ENCODE assay signal across 20 cellular contexts in the genomic region with DNA sequence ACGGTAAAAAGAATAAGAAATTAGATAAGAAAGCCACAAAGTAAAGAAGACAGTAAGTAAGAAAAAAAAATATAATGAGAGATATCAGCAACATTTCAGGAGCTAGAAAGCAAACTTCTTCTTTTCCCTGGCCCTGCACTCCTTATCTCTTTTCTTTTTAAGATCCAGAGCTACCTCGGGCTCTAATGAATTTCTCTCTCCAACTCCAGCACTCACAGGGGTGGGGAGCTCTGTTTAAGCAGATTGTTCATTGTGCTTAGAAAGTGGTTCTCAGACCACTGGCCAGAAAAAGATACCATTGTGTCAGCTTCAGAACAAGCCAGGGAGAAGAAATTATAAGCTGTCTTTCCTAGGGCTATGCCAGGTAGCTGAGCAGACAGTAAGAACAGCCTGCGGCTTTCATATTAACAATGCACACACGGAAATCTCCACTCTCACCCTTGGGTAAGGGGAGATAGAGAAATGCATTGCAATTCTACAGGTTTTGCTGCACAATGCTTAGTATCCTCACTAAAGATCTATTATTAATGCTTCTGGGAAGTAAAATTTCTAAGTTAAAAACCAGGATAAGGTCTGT. TPM values are rescaled to one million over a fixed set of nuclear protein-coding genes. Genes with fewer than 3 reads are reported as not detected.
DNase-seq lines count a peak whose midpoint lies in the region; ATAC-seq, FAIRE-seq and TF ChIP-seq lines count a peak whose summit lies in the region.
"Had no signal": no experiment of that assay in that cellular context is flagged by ENCODE, and none has a peak within 500 bp of the region (broad histone marks: within the 10 kb centered on the region; RNA-seq: fewer than 3 reads in every experiment).

No MANE protein-coding gene starts in this region.

- POLR2A ChIA-PET in PC-9 (lab: Charles Lee; ENCODE audit: unreplicated experiment), result no interaction called here
- POLR2A ChIA-PET in H1 (lab: Charles Lee; ENCODE audit: partially characterized antibody), result no interaction called here
- POLR2A ChIA-PET in CD4-positive, alpha-beta memory T cell (lab: Charles Lee; ENCODE audit: partially characterized antibody), result no interaction called here

- H3K27ac Mint-ChIP-seq in GM23338, result no peak overlapping the region
- no peak overlapping the region for H3K27ac Mint-ChIP-seq in CD4-positive, alpha-beta memory T cell
- H3K27ac Mint-ChIP-seq: CD14-positive monocyte had no signal

- ATAC-seq in GM23338 (no peak), body of pancreas (no peak)

- H3F3A ChIP-seq in GM23338 (replicated peaks; ENCODE audit: low read depth) (no peaks in the 10 kb centered on the region), PC-9 (ENCODE audit: insufficient read depth, low read depth) (peaks cover 9% of the 10 kb centered on the region; the same call in 1 of the 2 replicates)

- no peak for TF ChIP-seq RAD21 in H1 (IDR thresholded peaks at IDR 0.05 in 1 of 2, conservative IDR thresholded peaks at IDR 0.05 in 1 of 2; ENCODE audit: low read depth in 2 of 2, low read length in 2 of 2)

- H3K23me2 ChIP-seq in H1 (ENCODE audit: low read depth, low read length), result no peaks in the 10 kb centered on the region

- peaks cover 3% of the 10 kb centered on the region; the same call in 1 of the 2 replicates for H3K9me2 ChIP-seq in GM23338 (ENCODE audit: insufficient read depth)
- no peaks in the 10 kb centered on the region for H3K9me2 ChIP-seq in PC-9 (ENCODE audit: insufficient read depth)

- H4K5ac ChIP-seq in H1 (ENCODE audit: insufficient read length, low read depth, low read length), result no peak overlapping the region

- no peak overlapping the region for H4K8ac ChIP-seq in H1 (ENCODE audit: extremely low read depth, insufficient read depth, low read length)

- no peak overlapping the region for H3K23ac ChIP-seq in H1 (ENCODE audit: insufficient read length)

- H2BK5ac ChIP-seq in H1 (ENCODE audit: low read depth, low read length), result no peak overlapping the region

- no peak overlapping the region for H3K56ac ChIP-seq in H1 (replicated peaks; ENCODE audit: insufficient read length, low read depth, low read length)

- H2BK20ac ChIP-seq in H1 (ENCODE audit: low read length), result no peak overlapping the region

- H4K20me1 ChIP-seq in GM23338 (replicated peaks; ENCODE audit: insufficient read depth) (no peaks in the 10 kb centered on the region), PC-9 (ENCODE audit: insufficient read depth) (no peaks in the 10 kb centered on the region), H1 (replicated peaks in 1 of 2; ENCODE audit: control insufficient read depth in 1 of 2, insufficient read depth in 2 of 2, low read length in 2 of 2) (no peaks in the 10 kb centered on the region)

- 92% methylated on average over 4 of the region's 4 CpGs; no CpG with 5 or more reads in 1 of the 2 experiments for WGBS in H1 (ENCODE audit: extremely low coverage in 1 of 2, insufficient coverage in 1 of 2, insufficient read length in 1 of 2, insufficient replicate concordance in 2 of 2, low coverage in 1 of 2, low lambda C conversion rate in 2 of 2, missing lambda C conversion rate in 1 of 2), 2 experiments
- 24 to 53% (median 36%) methylated on average over 4 of the region's 4 CpGs for WGBS in small intestine, 3 donors
- 64% methylated on average over 4 of the region's 4 CpGs for WGBS in body of pancreas, 2 donors

- no peaks in the 10 kb centered on the region for H3K79me2 ChIP-seq in GM23338 (replicated peaks; ENCODE audit: insufficient read depth)
- H3K79me2 ChIP-seq in PC-9 (ENCODE audit: low read depth), result no peaks in the 10 kb centered on the region
- H3K79me2 ChIP-seq in H1 (ENCODE audit: control insufficient read depth in 1 of 2, insufficient read depth in 2 of 2, low read length in 2 of 2), result no peaks in the 10 kb centered on the region

- FAIRE-seq in H1 (lab: Jason Lieb, UNC), result no peak
- no peak for FAIRE-seq in small intestine (lab: Jason Lieb, UNC)
- FAIRE-seq: GM19239, RCC 7860 had no signal

- no peak overlapping the region for H3K4ac ChIP-seq in H1 (replicated peaks; ENCODE audit: insufficient read length, low read depth, low read length)

- peak overlapping the region; percentile 11; the same call in 1 of the 2 replicates for H2AFZ ChIP-seq in GM23338
- H2AFZ ChIP-seq in PC-9, result peak overlapping the region; percentile 73
- H2AFZ ChIP-seq in H1 (ENCODE audit: low read length), result peak overlapping the region; percentile 40; the same call in 1 of the 2 replicates

- no peaks in the 10 kb centered on the region for H3K36me3 Mint-ChIP-seq in GM23338 (ENCODE audit: low read depth)
- H3K36me3 Mint-ChIP-seq in CD4-positive, alpha-beta memory T cell, result no peaks in the 10 kb centered on the region
- H3K36me3 Mint-ChIP-seq: CD14-positive monocyte had no signal

- intact Hi-C loops in PC-9 (cut with micrococcal nuclease; ENCODE audit: unreplicated experiment), result no loop called here
- intact Hi-C loops in body of pancreas (cut with DNase I), result no loop called here
- intact Hi-C loops in CD4-positive, alpha-beta memory T cell (cut with micrococcal nuclease), result loop anchor here (1.0 kb wide), 1 partner anchor 13 kb away; no protein-coding TSS in a partner anchor

- H3K18ac ChIP-seq in H1 (ENCODE audit: extremely low read depth, low read length), result no peak overlapping the region

- H3K4me3 ChIP-seq in GM23338, result no peak overlapping the region
- no peak overlapping the region for H3K4me3 ChIP-seq in PC-9
- no peak overlapping the region for H3K4me3 ChIP-seq in H1 (ENCODE audit: extremely low read depth in 1 of 4, insufficient read depth in 2 of 4, low read depth in 3 of 4, low read length in 4 of 4)
- H3K4me3 ChIP-seq in small intestine (ENCODE audit: low read depth in 1 of 2, low read length in 2 of 2), result no peak overlapping the region
- no peak overlapping the region for H3K4me3 ChIP-seq in body of pancreas
- no peak overlapping the region for H3K4me3 ChIP-seq in CD4-positive, alpha-beta memory T cell (ENCODE audit: low read length in 2 of 2)

- no peak overlapping the region for H4K91ac ChIP-seq in H1 (replicated peaks; ENCODE audit: insufficient read length, low read length)

- H3K27ac ChIP-seq in GM23338 (ENCODE audit: low read depth) (no peak overlapping the region), PC-9 (peak overlapping the region; percentile 3; the same call in 1 of the 2 replicates), H1 (ENCODE audit: low read depth, low read length) (no peak overlapping the region), small intestine (ENCODE audit: low read depth in 1 of 2, low read length in 1 of 2) (no peak overlapping the region), body of pancreas (no peak overlapping the region)
- no peak overlapping the region for H3K27ac ChIP-seq in CD4-positive, alpha-beta memory T cell (ENCODE audit: low read depth, low read length)

- H3K9me3 Mint-ChIP-seq in GM23338, result peaks cover 6% of the 10 kb centered on the region; the same call in 2 of the 3 replicates
- peaks cover 0 to 6% (median 0%) of the 10 kb centered on the region in 8 donors for H3K9me3 Mint-ChIP-seq in CD4-positive, alpha-beta memory T cell

- CTCF ChIA-PET in PC-9 (lab: Charles Lee), result no interaction called here
- CTCF ChIA-PET in H1 (lab: Charles Lee; ENCODE audit: partially characterized antibody), result interaction anchor here (0.6 to 3.4 kb wide), 3 partner anchors 12 to 1093 kb away, joined by 3 to 20 read pairs (median 5); no protein-coding TSS in a partner anchor
- CTCF ChIA-PET in CD4-positive, alpha-beta memory T cell (lab: Charles Lee; ENCODE audit: partially characterized antibody), result no interaction called here

- TF ChIP-seq POLR2A in H1 (IDR thresholded peaks at IDR 0.05; ENCODE audit: control extremely low read depth in 1 of 2, low read depth in 2 of 2, low read length in 2 of 2) (no peak), body of pancreas (IDR thresholded peaks at IDR 0.05) (no peak)

- TF ChIP-seq EP300 in H1 (IDR thresholded peaks at IDR 0.05; ENCODE audit: borderline replicate concordance in 1 of 2, low read depth in 2 of 2, low read length in 2 of 2), result no peak

- no peaks in the 10 kb centered on the region for H3K36me3 ChIP-seq in GM23338 (ENCODE audit: insufficient read depth)
- no peaks in the 10 kb centered on the region for H3K36me3 ChIP-seq in PC-9 (ENCODE audit: low read depth)
- H3K36me3 ChIP-seq in H1 (ENCODE audit: control insufficient read depth in 2 of 4, insufficient read depth in 4 of 4, low read length in 3 of 4), result no peaks in the 10 kb centered on the region
- no peaks in the 10 kb centered on the region for H3K36me3 ChIP-seq in small intestine (ENCODE audit: control insufficient read depth in 2 of 2, insufficient read depth in 2 of 2, low read length in 2 of 2)
- H3K36me3 ChIP-seq in body of pancreas (replicated peaks in 1 of 2; ENCODE audit: insufficient read depth in 1 of 2, low read depth in 2 of 2), result no peaks in the 10 kb centered on the region
- no peaks in the 10 kb centered on the region for H3K36me3 ChIP-seq in CD4-positive, alpha-beta memory T cell (ENCODE audit: insufficient read depth, low read length)

- DNase-seq in GM23338 (ENCODE audit: low spot score), result no peak
- no peak for DNase-seq in PC-9
- DNase-seq in H1 (ENCODE audit: low read depth in 1 of 2, low spot score in 2 of 2), result no peak
- DNase-seq in small intestine, result peak; percentile 9
- DNase-seq in body of pancreas, result no peak
- DNase-seq in EL, result no peak
- DNase-seq in CD4-positive, alpha-beta memory T cell, result no peak
- DNase-seq: DMS 273 treated with DMSO at 0.1 percent for 48 hours, GDM1, GOT3, MV-4-11, NCI-H1417, NCI-H187, NCI-H524 treated with DMSO at 0.1 percent for 48 hours, Right ventricle myocardium superior, T-helper 1 cell had no signal

- BruUV-seq in PC-9 (replicated peaks; lab: Mats Ljungman, UMichigan), result no TSS peak

- H3K27me3 Mint-ChIP-seq in GM23338 (ENCODE audit: insufficient read depth, low read depth, poor library complexity), result no peaks in the 10 kb centered on the region
- peaks cover 3% of the 10 kb centered on the region in 2 donors for H3K27me3 Mint-ChIP-seq in CD4-positive, alpha-beta memory T cell

- H3K9me3 ChIP-seq in PC-9 (ENCODE audit: insufficient read depth, low read depth), result no peaks in the 10 kb centered on the region
- no peaks in the 10 kb centered on the region for H3K9me3 ChIP-seq in H1 (ENCODE audit: insufficient read depth in 2 of 2, low read depth in 1 of 2, low read length in 1 of 2)
- H3K9me3 ChIP-seq in small intestine (ENCODE audit: control insufficient read depth, low read depth), result no peaks in the 10 kb centered on the region
- no peaks in the 10 kb centered on the region for H3K9me3 ChIP-seq in body of pancreas
- H3K9me3 ChIP-seq in CD4-positive, alpha-beta memory T cell (ENCODE audit: control insufficient read depth in 1 of 2, low read length in 2 of 2), result no peaks in the 10 kb centered on the region

- H3K4me1 ChIP-seq in GM23338 (ENCODE audit: insufficient read depth) (no peaks in the 10 kb centered on the region), PC-9 (replicated peaks; ENCODE audit: insufficient read depth) (peaks cover 25% of the 10 kb centered on the region), H1 (replicated peaks in 1 of 4; ENCODE audit: control insufficient read depth in 3 of 4, insufficient read depth in 4 of 4, low read length in 3 of 4) (no peaks in the 10 kb centered on the region), small intestine (ENCODE audit: control insufficient read depth in 2 of 2, insufficient read depth in 1 of 2, low read depth in 1 of 2, low read length in 1 of 2) (peaks cover 0 to 3% of the 10 kb centered on the region in 2 donors), body of pancreas (no peaks in the 10 kb centered on the region)
- no peaks in the 10 kb centered on the region for H3K4me1 ChIP-seq in CD4-positive, alpha-beta memory T cell (ENCODE audit: insufficient read depth, low read length)

- no peak overlapping the region for H2BK120ac ChIP-seq in H1 (replicated peaks; ENCODE audit: low read depth, low read length)

- H3K4me2 ChIP-seq in GM23338 (no peak overlapping the region), PC-9 (peak overlapping the region; percentile 53), H1 (ENCODE audit: insufficient read depth in 1 of 2, low read depth in 2 of 2, low read length in 2 of 2) (no peak overlapping the region)

- H2AK5ac ChIP-seq in H1 (ENCODE audit: low read depth, low read length), result no peak overlapping the region

- H2BK15ac ChIP-seq in H1 (ENCODE audit: low read length), result no peak overlapping the region

- no peak overlapping the region for H3K4me3 Mint-ChIP-seq in GM23338
- H3K4me3 Mint-ChIP-seq in CD4-positive, alpha-beta memory T cell, result no peak overlapping the region
- H3K4me3 Mint-ChIP-seq: CD14-positive monocyte had no signal

- no peaks in the 10 kb centered on the region for H3K79me1 ChIP-seq in H1 (ENCODE audit: low read depth, low read length)

- H3K4me1 Mint-ChIP-seq in GM23338, result no peaks in the 10 kb centered on the region
- no peaks in the 10 kb centered on the region for H3K4me1 Mint-ChIP-seq in CD4-positive, alpha-beta memory T cell
- H3K4me1 Mint-ChIP-seq: CD14-positive monocyte had no signal

- no peak overlapping the region for H2BK12ac ChIP-seq in H1 (ENCODE audit: low read depth, low read length)

- H3K9ac ChIP-seq in H1 (replicated peaks in 1 of 4; ENCODE audit: extremely low read depth in 1 of 4, low read depth in 3 of 4, low read length in 3 of 4), result no peak overlapping the region

- H3K27me3 ChIP-seq in GM23338 (ENCODE audit: insufficient read depth) (no peaks in the 10 kb centered on the region), PC-9 (ENCODE audit: insufficient read depth, low read depth) (no peaks in the 10 kb centered on the region), H1 (replicated peaks in 1 of 4; ENCODE audit: control insufficient read depth in 3 of 4, extremely low read depth in 1 of 4, insufficient read depth in 3 of 4, low read length in 3 of 4) (no peaks in the 10 kb centered on the region), small intestine (ENCODE audit: control insufficient read depth in 2 of 2, insufficient read depth in 2 of 2, low read length in 2 of 2) (no peaks in the 10 kb centered on the region), body of pancreas (no peaks in the 10 kb centered on the region)
- no peaks in the 10 kb centered on the region for H3K27me3 ChIP-seq in CD4-positive, alpha-beta memory T cell (ENCODE audit: insufficient read depth, low read length)

- no peak overlapping the region for H3K14ac ChIP-seq in H1 (ENCODE audit: insufficient read length)

- TF ChIP-seq CTCF in GM23338 (conservative IDR thresholded peaks at IDR 0.05; ENCODE audit: low read depth in 2 of 2) (no peak), PC-9 (conservative IDR thresholded peaks at IDR 0.05) (no peak), H1 (IDR thresholded peaks at IDR 0.05; ENCODE audit: control extremely low read depth in 1 of 3, insufficient read depth in 1 of 3, low read depth in 1 of 3, low read length in 3 of 3) (no peak), body of pancreas (IDR thresholded peaks at IDR 0.05) (no peak)

RNA-seq across cellular contexts. Expression of a gene that starts 19.3 kb away (rescaled TPM):
- 0.04 TPM in 1 of 2 replicates, not detected in the other for total RNA-seq in GM23338 (2014; rRNA removed; shearing (Covaris generic))
- not detected in 2 replicates for polyA plus RNA-seq in GM23338 (2016; fragmentation: Nextera tagmentation; extraction: Ambion mirVana)
- total RNA-seq in PC-9 (2021), result not detected in 2 replicates
- total RNA-seq in H1 (2021; fragmentation: NEBNext Ultra II Directional; extraction: Animal tissue kit (Norgen Biotek cat#: 25700)), result 0.19 TPM in 1 of 2 replicates, not detected in the other
- polyA plus RNA-seq in H1 (2011; rRNA removed), result 0.08 TPM in 1 of 2 replicates, not detected in the other
- not detected for polyA plus RNA-seq in H1 (2011; cell fraction: cytosol; rRNA removed)
- polyA plus RNA-seq in H1 (2011; cell fraction: nucleus; rRNA removed), result not detected
- not detected in 4 replicates for polyA plus RNA-seq in H1 (2012, experiment 1 of 2)
- not detected for polyA plus RNA-seq in H1 (2012, experiment 2 of 2)
- polyA plus RNA-seq in H1 (2013, experiment 1 of 2), result 0.20 TPM
- 0.31 TPM for polyA plus RNA-seq in H1 (2013, experiment 2 of 2)
- 0.41 TPM in 1 of 2 replicates, not detected in the other for polyA minus RNA-seq in H1 (2011; rRNA and poly(A)+ RNA removed)
- polyA minus RNA-seq in H1 (2011; cell fraction: cytosol; rRNA and poly(A)+ RNA removed), result not detected
- polyA minus RNA-seq in H1 (2011; cell fraction: nucleus; rRNA and poly(A)+ RNA removed), result not detected
- not detected for polyA plus RNA-seq in small intestine
- total RNA-seq in body of pancreas, result not detected
- not detected for total RNA-seq in CD4-positive, alpha-beta memory T cell
- not detected for polyA plus RNA-seq in CD4-positive, alpha-beta memory T cell
- total RNA-seq: Right ventricle myocardium superior had no signal
- polyA plus RNA-seq: AG04450, CD14-positive monocyte had no signal

RNA-seq across cellular contexts. Expression of a gene that starts 26.2 kb away (rescaled TPM):
- total RNA-seq in GM23338 (2014; rRNA removed; shearing (Covaris generic)), result not detected in 2 replicates
- polyA plus RNA-seq in GM23338 (2016; fragmentation: Nextera tagmentation; extraction: Ambion mirVana), result not detected in 2 replicates
- not detected in 2 replicates for total RNA-seq in PC-9 (2021)
- not detected in 2 replicates for total RNA-seq in H1 (2021; fragmentation: NEBNext Ultra II Directional; extraction: Animal tissue kit (Norgen Biotek cat#: 25700))
- not detected in 2 replicates for polyA plus RNA-seq in H1 (2011; rRNA removed)
- polyA plus RNA-seq in H1 (2011; cell fraction: cytosol; rRNA removed), result not detected
- polyA plus RNA-seq in H1 (2011; cell fraction: nucleus; rRNA removed), result not detected
- not detected in 4 replicates for polyA plus RNA-seq in H1 (2012, experiment 1 of 2)
- not detected for polyA plus RNA-seq in H1 (2012, experiment 2 of 2)
- polyA plus RNA-seq in H1 (2013, experiment 1 of 2), result not detected
- not detected for polyA plus RNA-seq in H1 (2013, experiment 2 of 2)
- not detected in 2 replicates for polyA minus RNA-seq in H1 (2011; rRNA and poly(A)+ RNA removed)
- polyA minus RNA-seq in H1 (2011; cell fraction: cytosol; rRNA and poly(A)+ RNA removed), result not detected
- polyA minus RNA-seq in H1 (2011; cell fraction: nucleus; rRNA and poly(A)+ RNA removed), result not detected
- not detected for polyA plus RNA-seq in small intestine
- total RNA-seq in body of pancreas, result not detected
- total RNA-seq in CD4-positive, alpha-beta memory T cell, result not detected
- polyA plus RNA-seq in CD4-positive, alpha-beta memory T cell, result not detected
- total RNA-seq: Right ventricle myocardium superior had no signal
- polyA plus RNA-seq: AG04450, CD14-positive monocyte had no signal

RNA-seq across cellular contexts. Expression of a gene that starts 38.9 kb away (rescaled TPM):
- not detected in 2 replicates for total RNA-seq in GM23338 (2014; rRNA removed; shearing (Covaris generic))
- polyA plus RNA-seq in GM23338 (2016; fragmentation: Nextera tagmentation; extraction: Ambion mirVana) (not detected in 2 replicates), H1 (2011; rRNA removed) (not detected in 2 replicates), small intestine (not detected)
- total RNA-seq in PC-9 (2021) (not detected in 2 replicates), body of pancreas (not detected)
- total RNA-seq in H1 (2021; fragmentation: NEBNext Ultra II Directional; extraction: Animal tissue kit (Norgen Biotek cat#: 25700)), result not detected in 2 replicates
- not detected for polyA plus RNA-seq in H1 (2011; cell fraction: cytosol; rRNA removed)
- polyA plus RNA-seq in H1 (2011; cell fraction: nucleus; rRNA removed), result not detected
- not detected in 4 replicates for polyA plus RNA-seq in H1 (2012, experiment 1 of 2)
- polyA plus RNA-seq in H1 (2012, experiment 2 of 2), result not detected
- polyA plus RNA-seq in H1 (2013, experiment 1 of 2), result not detected
- not detected for polyA plus RNA-seq in H1 (2013, experiment 2 of 2)
- polyA minus RNA-seq in H1 (2011; rRNA and poly(A)+ RNA removed), result not detected in 2 replicates
- polyA minus RNA-seq in H1 (2011; cell fraction: cytosol; rRNA and poly(A)+ RNA removed), result not detected
- 0.60 TPM for polyA minus RNA-seq in H1 (2011; cell fraction: nucleus; rRNA and poly(A)+ RNA removed)
- total RNA-seq in CD4-positive, alpha-beta memory T cell, result not detected
- not detected for polyA plus RNA-seq in CD4-positive, alpha-beta memory T cell
- total RNA-seq: Right ventricle myocardium superior had no signal
- polyA plus RNA-seq: AG04450, CD14-positive monocyte had no signal

Comparison
In these comparisons a context has a peak if more than half of its experiments do, and no peak if none do; other contexts are left out.
1. H2AFZ ChIP-seq: peak in every context shown above with its lines; median percentile 73 in PC-9; 40 in H1; 11 in GM23338.